Comparison of ENCODE assay signal across 13 cellular contexts in genomic region chr17:30000001-30000754, GRCh38. TPM values are rescaled to one million over a fixed set of nuclear protein-coding genes. Genes with fewer than 3 reads are reported as not detected.
DNase-seq lines count a peak whose midpoint lies in the region; ATAC-seq, FAIRE-seq and TF ChIP-seq lines count a peak whose summit lies in the region.
"Had no signal": no experiment of that assay in that cellular context is flagged by ENCODE, and none has a peak within 500 bp of the region (broad histone marks: within the 10 kb centered on the region; RNA-seq: fewer than 3 reads in every experiment).

No MANE protein-coding gene starts in this region.

- ATAC-seq in HG02571 (IDR thresholded peaks at IDR 0.05; ENCODE audit: unreplicated experiment): no peak

- no peaks in the 10 kb centered on the region for H3K9me3 ChIP-seq in AG04450 (ENCODE audit: control insufficient read depth, insufficient read depth, low read length)

- peak; percentile 71 for FAIRE-seq in G401.6 (lab: Jason Lieb, UNC)

- no peak overlapping the region for H3K4me3 ChIP-seq in AG04450 (ENCODE audit: low read depth, low read length)
- H3K4me3 ChIP-seq in fibroblast of villous mesenchyme (ENCODE audit: low read depth, low read length): no peak overlapping the region

- POLR2A ChIA-PET in AG04450 (lab: Yijun Ruan, JAX): no interaction called here

- peak; percentile 9; the same call in 1 of the 2 replicates for TF ChIP-seq CTCF in AG04450 (IDR thresholded peaks at IDR 0.05; ENCODE audit: low read depth, low read length)
- peak; percentile 5 for TF ChIP-seq CTCF in fibroblast of villous mesenchyme (IDR thresholded peaks at IDR 0.05; ENCODE audit: insufficient read depth, low read depth, low read length)

- peaks cover 5% of the 10 kb centered on the region for H3K27me3 ChIP-seq in AG04450 (ENCODE audit: control insufficient read depth, insufficient read depth, low read length)

- CTCF ChIA-PET in AG04450 (lab: Charles Lee): interaction anchor here (1.2 to 1.7 kb wide), 6 partner anchors 69 to 192 kb away, joined by 3 to 8 read pairs (median 6); no protein-coding TSS in a partner anchor

- in situ Hi-C loops in SK-MEL-5 (cut with HindIII; ENCODE audit: low pct_unique_long_range_greater_than_20kb, low sequenced_read_pairs) (no loop called here), G401 (cut with HindIII; ENCODE audit: low sequenced_read_pairs) (no loop called here)

- no peak for DNase-seq in AG04450 (ENCODE audit: low read depth, low spot score)
- peak; percentile 32 for DNase-seq in SK-MEL-5 (ENCODE audit: low read depth, low spot score)
- no peak for DNase-seq in fibroblast of villous mesenchyme (ENCODE audit: low read depth)
- no peak for DNase-seq in G401 (ENCODE audit: low spot score)
- no peak for DNase-seq in H4 (ENCODE audit: low spot score)
- DNase-seq in activated CD4-positive, CD25-positive, alpha-beta regulatory T cell treated with anti-CD3 and anti-CD28 coated beads, Interleukin-2, amount 50 U/mL, for 72 hours: no peak
- DNase-seq: activated CD4-positive, alpha-beta memory T cell treated with anti-CD3 and anti-CD28 coated beads for 36 hours; Calu3; erythroblast; MV-4-11; NCI-H446 had no signal

- no peak overlapping the region for H3K27ac ChIP-seq in AG04450 (ENCODE audit: low read depth, low read length)

RNA-seq across cellular contexts. Expression of gene EFCAB5, which starts 58.7 kb away (rescaled TPM):
- polyA plus RNA-seq in AG04450 (2011; rRNA removed): 0.07 and 0.24 TPM in 2 replicates
- 0.14 TPM in 1 of 2 replicates, not detected in the other for polyA minus RNA-seq in AG04450 (2011; rRNA and poly(A)+ RNA removed)
- total RNA-seq in SK-MEL-5 (2014; rRNA removed; shearing (Covaris generic)): 0.08 and 1.8 TPM in 2 replicates
- 0.02 and 0.57 TPM in 2 replicates for polyA plus RNA-seq in SK-MEL-5 (2015; cell fraction: cytosol; rRNA removed)
- polyA plus RNA-seq in SK-MEL-5 (2015; cell fraction: nucleus; rRNA removed): 0.38 TPM in 1 of 2 replicates, not detected in the other
- total RNA-seq in fibroblast of villous mesenchyme: under 0.01 and 0.32 TPM in 2 replicates
- 0.06 and 0.07 TPM in 2 replicates for total RNA-seq in G401 (2014; rRNA removed; shearing (Covaris generic))
- total RNA-seq in H4 (2014; rRNA removed; shearing (Covaris generic)): 0.58 TPM in 1 of 2 replicates, not detected in the other
